Comparison of ENCODE assay signal across 8 cellular contexts in the genomic region with DNA sequence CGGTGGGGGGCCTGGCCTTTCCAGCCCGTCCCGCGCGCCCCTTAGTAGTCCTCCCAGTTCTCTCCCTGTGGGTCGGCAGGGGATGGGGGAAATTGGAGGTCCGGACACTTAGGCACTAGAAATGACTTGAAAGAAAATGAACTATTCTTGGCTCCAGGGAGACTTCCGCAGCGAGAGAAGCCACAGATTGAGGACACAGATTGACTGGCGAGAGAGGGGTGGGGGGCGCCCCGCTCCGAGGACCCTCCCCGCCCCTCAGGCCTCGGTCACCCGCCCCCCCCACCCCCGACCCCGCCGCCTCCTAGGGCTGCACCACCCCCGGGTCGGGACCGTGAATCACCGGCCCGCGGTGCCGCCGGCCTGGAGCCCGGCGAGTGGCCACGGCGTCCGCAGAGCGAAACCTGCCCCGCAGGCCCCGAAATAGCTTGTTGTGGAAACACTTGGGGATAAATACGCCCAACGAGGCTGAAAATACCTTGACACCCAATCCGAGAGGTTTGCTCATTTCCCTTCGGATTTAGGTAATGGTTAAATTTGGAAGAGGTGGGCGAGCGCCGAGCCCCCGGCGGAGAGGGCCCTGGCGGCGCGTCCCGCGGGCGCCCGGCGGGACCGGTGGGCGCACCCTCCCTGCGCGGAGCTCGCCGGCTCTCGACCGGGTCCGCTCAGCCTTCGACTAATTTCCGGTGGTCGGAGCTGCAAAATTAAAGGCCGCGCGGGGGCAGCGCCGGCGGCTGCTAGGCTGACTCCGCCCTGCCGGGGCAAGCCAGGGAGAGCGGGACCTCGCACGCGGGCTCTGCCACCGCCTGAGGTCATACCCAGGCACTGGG. TPM values are rescaled to one million over a fixed set of nuclear protein-coding genes. Genes with fewer than 3 reads are reported as not detected.
DNase-seq lines count a peak whose midpoint lies in the region; ATAC-seq, FAIRE-seq and TF ChIP-seq lines count a peak whose summit lies in the region.

A gene (minus strand): TSS at position 675 of the 827 bp plus-strand sequence. CDS start 3,438 bp downstream, outside the sequence.

- peak within 1 kb of the TSS; percentile 93 for H3K4me3 ChIP-seq in GM12878
- peak within 1 kb of the TSS; percentile 68 to 89 (median 87) for H3K4me3 ChIP-seq in HepG2 (replicated peaks in 1 of 3; ENCODE audit: insufficient read depth in 1 of 3, low read depth in 2 of 3, low read length in 3 of 3)

- peaks cover 40 to 43% (median 43%) of the 10 kb centered on the region in 3 donors for H3K4me1 Mint-ChIP-seq in T-cell

- H3K9me3 ChIP-seq in GM12878 (replicated peaks; ENCODE audit: control insufficient read depth, insufficient read depth, low read length) (no peaks in the 10 kb centered on the region), HepG2 (ENCODE audit: low read length) (no peaks in the 10 kb centered on the region)

- H3K9ac ChIP-seq in GM12878 (ENCODE audit: control insufficient read depth, insufficient read depth, low read length) (peak within 1 kb of the TSS; percentile 72), HepG2 (ENCODE audit: insufficient read depth, low read depth, low read length) (peak within 1 kb of the TSS; percentile 78)

- H4K20me1 ChIP-seq in GM12878 (ENCODE audit: control insufficient read depth, insufficient read depth) (no peaks in the 10 kb centered on the region), HepG2 (ENCODE audit: insufficient read depth, low read length) (no peaks in the 10 kb centered on the region)

- ATAC-seq in GM18868 (IDR thresholded peaks at IDR 0.05; ENCODE audit: unreplicated experiment) (peak; percentile 1), HG03139 (IDR thresholded peaks at IDR 0.05; ENCODE audit: unreplicated experiment) (peak; percentile 16), T-cell (replicated peaks in 1 of 4) (peak in 3 of 4 experiments; percentile 4 to 28 (median 10)), GM12878 (peak; percentile 46), HepG2 (peak; percentile 60), HG03097 (IDR thresholded peaks at IDR 0.05; ENCODE audit: low FRiP score, unreplicated experiment) (no peak)

- H3K27me3 ChIP-seq in GM12878 (replicated peaks in 1 of 2; ENCODE audit: control insufficient read depth in 2 of 2, insufficient read depth in 2 of 2, low read length in 1 of 2), result no peaks in the 10 kb centered on the region
- no peaks in the 10 kb centered on the region; a peak in 2 of 5 replicates for H3K27me3 ChIP-seq in HepG2 (ENCODE audit: control insufficient read depth in 1 of 2, insufficient read depth in 2 of 2, low read length in 2 of 2)

- H3K4me1 ChIP-seq in GM12878 (ENCODE audit: control insufficient read depth, insufficient read depth, low read length) (peaks cover 6% of the 10 kb centered on the region), HepG2 (ENCODE audit: insufficient read depth, low read length) (peaks cover 24% of the 10 kb centered on the region)

- RAD21 ChIA-PET in GM12878 (lab: Charles Lee; ENCODE audit: unreplicated experiment), result interaction anchor here (0.8 to 9.0 kb wide), 19 partner anchors 9 to 188 kb away, joined by 3 to 138 read pairs (median 8); no protein-coding TSS in a partner anchor

- TF ChIP-seq RAD21 in GM12878 (IDR thresholded peaks at IDR 0.05; ENCODE audit: insufficient read depth, low read depth, low read length) (peak; percentile 35), HepG2 (CRISPR knock-in tag; IDR thresholded peaks at IDR 0.05) (peak; percentile 67)

- POLR2A ChIA-PET in T-cell (lab: Charles Lee) (interaction anchor here (0.6 to 1.5 kb wide), 4 partner anchors 12 to 988 kb away, joined by 3 to 10 read pairs (median 8); no protein-coding TSS in a partner anchor), GM12878 (lab: Charles Lee) (interaction anchor here (0.6 to 8.7 kb wide), 19 partner anchors 8 to 1214 kb away, joined by 3 to 77 read pairs (median 5); no protein-coding TSS in a partner anchor), HepG2 (lab: Yijun Ruan, JAX) (interaction anchor here (1.1 to 3.8 kb wide), 6 partner anchors 7 to 51 kb away, joined by 3 to 26 read pairs (median 9); no protein-coding TSS in a partner anchor)

- peak within 1 kb of the TSS; percentile 82 for H2AFZ ChIP-seq in GM12878 (ENCODE audit: control insufficient read depth, low read depth, low read length)
- H2AFZ ChIP-seq in HepG2 (ENCODE audit: low read length), result peak within 1 kb of the TSS; percentile 78

- no peaks in the 10 kb centered on the region for H3K79me2 ChIP-seq in GM12878 (ENCODE audit: control insufficient read depth, insufficient read depth, low read length)
- no peaks in the 10 kb centered on the region for H3K79me2 ChIP-seq in HepG2 (ENCODE audit: insufficient read depth, low read length)

- intact Hi-C loops in GM12878 (cut with micrococcal nuclease; ENCODE audit: unreplicated experiment), result loop anchor here (1.0 to 5.0 kb wide), 3 partner anchors 16 to 111 kb away; no protein-coding TSS in a partner anchor
- intact Hi-C loops in HepG2 (cut with micrococcal nuclease; ENCODE audit: unreplicated experiment), result loop anchor here (1.0 to 2.0 kb wide), 3 partner anchors 18 to 50 kb away; no protein-coding TSS in a partner anchor

- TF ChIP-seq CTCF in GM12878 (IDR thresholded peaks at IDR 0.05 in 2 of 3, conservative IDR thresholded peaks at IDR 0.05 in 1 of 3; ENCODE audit: control insufficient read depth in 2 of 3, extremely low read depth in 1 of 3, insufficient read depth in 1 of 3, low read depth in 3 of 3, low read length in 3 of 3) (peak in 2 of 3 experiments; percentile 13 to 23; a peak in 1 of 6 replicates), HepG2 (CRISPR knock-in tag; IDR thresholded peaks at IDR 0.05) (peak; percentile 65)

- H3K4me3 Mint-ChIP-seq in T-cell, result peak within 1 kb of the TSS; percentile 89 to 98 (median 95)

- H3K4me2 ChIP-seq in GM12878 (ENCODE audit: control insufficient read depth, insufficient read depth) (peak within 1 kb of the TSS; percentile 77), HepG2 (ENCODE audit: low read depth, low read length) (peak within 1 kb of the TSS; percentile 87)

- peak within 1 kb of the TSS; percentile 77 for H3K27ac ChIP-seq in GM12878 (ENCODE audit: control insufficient read depth, insufficient read depth)
- H3K27ac ChIP-seq in HepG2 (ENCODE audit: extremely low read length, insufficient read depth, low read length), result peak within 1 kb of the TSS; percentile 77

- BruUV-seq in GM12878 (replicated peaks; lab: Mats Ljungman, UMichigan) (no TSS peak), HepG2 (replicated peaks; lab: Mats Ljungman, UMichigan) (no TSS peak)

- peaks cover 0 to 5% of the 10 kb centered on the region in 2 donors for H3K27me3 Mint-ChIP-seq in T-cell

- no peak; the same call in 1 of the 2 replicates for TF ChIP-seq POLR2A in GM12878 (IDR thresholded peaks at IDR 0.05; ENCODE audit: low read depth, low read length)
- TF ChIP-seq POLR2A in HepG2 (IDR thresholded peaks at IDR 0.05; ENCODE audit: insufficient read depth in 1 of 2, low read depth in 2 of 2, low read length in 2 of 2), result peak; percentile 58 to 62; a peak in 3 of 4 replicates

- TF ChIP-seq EP300 in GM12878 (IDR thresholded peaks at IDR 0.05; ENCODE audit: borderline replicate concordance in 1 of 2, control insufficient read depth in 1 of 2, low read depth in 2 of 2, low read length in 2 of 2), result no peak
- TF ChIP-seq EP300 in HepG2 (IDR thresholded peaks at IDR 0.05; ENCODE audit: low read depth in 2 of 2, low read length in 2 of 2), result no peak
- no peak for TF ChIP-seq EP300 in HepG2 (CRISPR knock-in tag; IDR thresholded peaks at IDR 0.05; ENCODE audit: borderline replicate concordance)

- peak; percentile 26 for DNase-seq in ACHN
- DNase-seq in T-cell, result peak in 22 of 34 experiments; percentile 24 to 57 (median 40)
- DNase-seq in GM12878 (ENCODE audit: low read depth, low spot score), result no peak
- DNase-seq in HepG2 (ENCODE audit: low spot score), result peak; percentile 49
- DNase-seq in stimulated activated CD8-positive, alpha-beta memory T cell treated with anti-CD3 and anti-CD28 coated beads, Interleukin-15, amount 100 ng/mL, for 48 hours (ENCODE audit: low read depth in 2 of 2), result peak; percentile 84 to 85

- SMC1A ChIA-PET in GM12878 (lab: Charles Lee; ENCODE audit: uncharacterized antibody, unreplicated experiment), result interaction anchor here (0.8 to 8.6 kb wide), 20 partner anchors 9 to 176 kb away, joined by 3 to 100 read pairs (median 5); no protein-coding TSS in a partner anchor

- H3K9me3 Mint-ChIP-seq in T-cell, result no peaks in the 10 kb centered on the region

- H3K27ac Mint-ChIP-seq in T-cell, result peak within 1 kb of the TSS; percentile 89 to 92

- FAIRE-seq in GM12878 (lab: Jason Lieb, UNC) (peak; percentile 44), HepG2 (lab: Jason Lieb, UNC) (no peak)

- peaks cover 3% of the 10 kb centered on the region for H3K36me3 Mint-ChIP-seq in T-cell

- in situ Hi-C loops in ACHN (cut with HindIII; ENCODE audit: low pct_ligation_motif_present, low pct_unique_long_range_greater_than_20kb, low sequenced_read_pairs) (no loop called here), GM12878 (cut with MboI) (no loop called here), HepG2 (cut with HindIII; ENCODE audit: extremely low pct_ligation_motif_present, low pct_unique_long_range_greater_than_20kb) (no loop called here)

- H3K36me3 ChIP-seq in GM12878 (ENCODE audit: control insufficient read depth in 2 of 2, insufficient read depth in 2 of 2, low read length in 1 of 2) (no peaks in the 10 kb centered on the region; a peak in 1 of 4 replicates), HepG2 (replicated peaks in 1 of 2; ENCODE audit: control insufficient read depth in 1 of 2, insufficient read depth in 2 of 2, low read length in 2 of 2) (no peaks in the 10 kb centered on the region)

- CTCF ChIA-PET in T-cell (lab: Charles Lee) (interaction anchor here (0.6 to 3.8 kb wide), 22 partner anchors 9 to 538 kb away, joined by 3 to 21 read pairs (median 3); no protein-coding TSS in a partner anchor), GM12878 (lab: Yijun Ruan, JAX) (interaction anchor here (0.8 to 10.1 kb wide), 19 partner anchors 9 to 178 kb away, joined by 3 to 60 read pairs (median 5); no protein-coding TSS in a partner anchor), HepG2 (lab: Yijun Ruan, JAX; ENCODE audit: low intra/inter-chr PET ratio, low total read pairs) (interaction anchor here (1.4 kb wide), 1 partner anchor 137 kb away, joined by 4 read pairs; no protein-coding TSS in a partner anchor)

- 4% methylated on average over 56 of the region's 77 CpGs for WGBS in GM12878 (ENCODE audit: insufficient coverage, insufficient replicate concordance, low lambda C conversion rate, missing lambda C conversion rate)
- WGBS in HepG2 (ENCODE audit: low lambda C conversion rate), result 0% methylated on average over 9 of the region's 77 CpGs

RNA-seq across cellular contexts. Expression of the gene that starts here (rescaled TPM):
- total RNA-seq in T-cell (10 to 100 TPM; 13.8 to 25.7 (median 20.1) TPM), GM12878 (2014; rRNA removed) (11.2 and 11.9 TPM in 2 replicates), GM12878 (2014; rRNA removed; fragmentation: Illumina TruSeq; extraction: Trizol) (7.1 and 7.3 TPM in 2 replicates), GM12878 (2021) (12.4 and 13.0 TPM in 2 replicates), HepG2 (2016; rRNA removed; fragmentation: Illumina TruSeq; extraction: Trizol) (10.0 and 10.3 TPM in 2 replicates)
- 32.5 and 37.0 TPM in 2 replicates for total RNA-seq in GM12878 (2013; cell fraction: nucleolus; rRNA removed)
- 3.1 TPM for polyA plus RNA-seq in GM12878 (2011; ENCODE audit: low read depth)
- polyA plus RNA-seq in GM12878 (2011; rRNA removed) (14.1 and 18.3 TPM in 2 replicates), GM12878 (2014; fragmentation: Illumina TruSeq; extraction: Trizol) (6.9 and 7.1 TPM in 2 replicates), GM12878 (2014; fragmentation: Nextera tagmentation; extraction: Ambion mirVana) (1 to 10 TPM; 1.8 to 2.2 TPM), GM12878 (2014; rRNA removed) (9.5 and 11.6 TPM in 2 replicates), GM12878 (2016; fragmentation: Nextera tagmentation; extraction: Ambion mirVana) (1 to 10 TPM; 6.0 to 7.5 TPM), HepG2 (2011; rRNA removed) (8.7 and 10.5 TPM in 2 replicates)
- polyA plus RNA-seq in GM12878 (2011; cell fraction: cytosol; rRNA removed), result 19.1 and 25.6 TPM in 2 replicates
- 71.3 and 78.7 TPM in 2 replicates for polyA plus RNA-seq in GM12878 (2011; cell fraction: nucleus; rRNA removed)
- 3.7 and 5.5 TPM in 2 replicates for polyA plus RNA-seq in GM12878 (2012)
- polyA minus RNA-seq in GM12878 (2011; rRNA and poly(A)+ RNA removed), result 23.6 and 29.8 TPM in 2 replicates
- polyA minus RNA-seq in GM12878 (2011; cell fraction: cytosol; rRNA and poly(A)+ RNA removed), result 10.5 and 13.4 TPM in 2 replicates
- 25.0 and 43.4 TPM in 2 replicates for polyA minus RNA-seq in GM12878 (2011; cell fraction: nucleus; rRNA and poly(A)+ RNA removed)
- 2.2 and 2.4 TPM in 2 replicates for total RNA-seq in HepG2 (2016; cell fraction: cytosol; rRNA removed; fragmentation: Illumina TruSeq; extraction: Trizol; ENCODE audit: low read depth)
- 7.8 and 10.1 TPM in 2 replicates for total RNA-seq in HepG2 (2016; cell fraction: insoluble cytoplasmic fraction; rRNA removed; fragmentation: Illumina TruSeq; extraction: Trizol)
- total RNA-seq in HepG2 (2016; cell fraction: membrane; rRNA removed; fragmentation: Illumina TruSeq; extraction: Trizol), result 7.6 and 8.3 TPM in 2 replicates
- 8.2 and 9.3 TPM in 2 replicates for total RNA-seq in HepG2 (2016; cell fraction: nucleus; rRNA removed; fragmentation: Illumina TruSeq; extraction: Trizol)
- 6.4 and 8.9 TPM in 2 replicates for polyA plus RNA-seq in HepG2 (2011; cell fraction: cytosol; rRNA removed)
- polyA plus RNA-seq in HepG2 (2011; cell fraction: nucleus; rRNA removed), result 20.6 and 24.5 TPM in 2 replicates
- polyA plus RNA-seq in HepG2 (2012), result 5.6 and 9.4 TPM in 2 replicates
- polyA plus RNA-seq in HepG2 (2016; cell fraction: cytosol; fragmentation: Illumina TruSeq; extraction: Trizol; ENCODE audit: low read depth), result 1.7 and 1.8 TPM in 2 replicates
- 9.4 and 11.2 TPM in 2 replicates for polyA plus RNA-seq in HepG2 (2016; cell fraction: insoluble cytoplasmic fraction; fragmentation: Illumina TruSeq; extraction: Trizol; ENCODE audit: low read depth)
- polyA plus RNA-seq in HepG2 (2016; cell fraction: membrane; fragmentation: Illumina TruSeq; extraction: Trizol; ENCODE audit: low read depth), result 5.1 and 6.1 TPM in 2 replicates
- 17.1 and 17.5 TPM in 2 replicates for polyA plus RNA-seq in HepG2 (2016; cell fraction: nucleus; fragmentation: Illumina TruSeq; extraction: Trizol; ENCODE audit: insufficient read depth, low read depth)
- polyA minus RNA-seq in HepG2 (2011; rRNA and poly(A)+ RNA removed; ENCODE audit: low replicate concordance), result 1.0 and 21.8 TPM in 2 replicates
- 6.8 and 9.8 TPM in 2 replicates for polyA minus RNA-seq in HepG2 (2011; cell fraction: cytosol; rRNA and poly(A)+ RNA removed)
- polyA minus RNA-seq in HepG2 (2011; cell fraction: nucleus; rRNA and poly(A)+ RNA removed), result 14.0 and 15.8 TPM in 2 replicates
